8 cellular contexts compared by ENCODE assay signal in the genomic region with DNA sequence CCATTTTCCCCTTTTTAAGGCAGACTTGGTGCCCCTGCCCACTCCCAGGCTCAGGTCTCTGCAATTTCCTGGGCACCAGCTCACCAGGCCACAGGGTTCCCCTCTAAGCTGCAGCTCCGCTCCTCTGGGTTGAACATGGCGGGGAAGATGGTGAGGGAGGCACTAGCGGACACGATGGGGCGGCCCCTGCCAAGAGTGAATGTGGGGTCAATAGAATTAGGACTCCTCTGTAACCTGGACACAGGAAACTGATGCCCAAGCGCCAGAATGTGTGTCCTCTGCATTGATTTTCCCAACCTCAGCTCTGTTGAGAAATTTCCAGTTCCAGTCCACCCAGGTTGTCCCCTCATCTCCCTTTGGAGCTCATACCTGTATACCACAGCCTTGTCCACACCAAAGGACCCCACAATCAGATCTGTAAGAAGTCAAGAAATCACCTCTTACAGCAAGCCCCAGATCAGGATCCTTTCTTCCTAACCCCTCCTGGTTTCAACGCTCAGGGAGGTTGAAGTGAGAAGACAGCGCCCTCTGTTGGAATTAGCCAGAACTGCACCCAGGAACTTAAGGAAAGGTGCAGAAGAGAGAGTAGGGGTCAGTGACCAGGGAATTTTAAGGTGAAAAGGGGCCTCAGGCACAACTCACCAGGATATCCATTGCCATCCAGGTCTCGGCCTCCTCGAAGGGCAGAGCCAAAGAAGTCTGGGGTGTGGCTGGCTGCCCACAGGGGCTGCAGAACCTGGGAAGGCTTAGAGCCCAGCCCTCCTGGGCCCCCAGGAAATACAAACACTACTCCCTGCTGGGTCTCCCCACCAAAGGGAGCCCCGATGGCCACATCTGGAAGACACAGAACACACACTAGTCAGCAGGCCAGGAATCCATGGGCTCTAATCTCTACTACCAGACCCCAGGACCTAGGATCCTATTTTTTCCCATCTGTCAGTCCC. TPM values are rescaled to one million over a fixed set of nuclear protein-coding genes. Genes with fewer than 3 reads are reported as not detected.
DNase-seq lines count a peak whose midpoint lies in the region; TF ChIP-seq lines count a peak whose summit lies in the region.

No MANE protein-coding gene starts in this region.

- H3K9me3 ChIP-seq in A673 (ENCODE audit: low read depth, low read length, poor library complexity, severe bottlenecking) = no peaks in the 10 kb centered on the region

- no peaks in the 10 kb centered on the region for H3K4me1 ChIP-seq in A673 (ENCODE audit: insufficient read depth, low read length, poor library complexity, severe bottlenecking)

- TF ChIP-seq CTCF in A673 (conservative IDR thresholded peaks at IDR 0.05; ENCODE audit: low read depth, low read length) = peak; percentile 99
- TF ChIP-seq CTCF in GM12801 (IDR thresholded peaks at IDR 0.05; ENCODE audit: extremely low read depth, insufficient read length) = peak; percentile 61
- TF ChIP-seq CTCF in fibroblast of the aortic adventitia (IDR thresholded peaks at IDR 0.05; ENCODE audit: insufficient read depth, low read length) = peak; percentile 98

- DNase-seq in A673 (ENCODE audit: low spot score) (peak; percentile 73), NCI-H82 treated with DMSO at 0.1 percent for 48 hours (lab: John Stamatoyannopoulos, UW; ENCODE audit: unreplicated experiment) (peak; percentile 52), fibroblast of the aortic adventitia (ENCODE audit: low read depth) (peak; percentile 75), pulmonary artery endothelial cell (ENCODE audit: low read depth, low spot score) (peak; percentile 48), cortex of kidney (lab: John Stamatoyannopoulos, UW) (no peak), DMS79 treated with DMSO at 0.1 percent for 48 hours (lab: John Stamatoyannopoulos, UW) (no peak)
- peak; percentile 74 to 78 for DNase-seq in activated T-cell treated with anti-CD3 and anti-CD28 coated beads, Interleukin-2, amount 50 U/mL, for 48 hours

- POLR2A ChIA-PET in A673 (lab: Charles Lee; ENCODE audit: low non-redundant PET) = no interaction called here

- no peaks in the 10 kb centered on the region for H3K27me3 ChIP-seq in A673 (replicated peaks; ENCODE audit: insufficient read depth, low read depth, low read length, poor library complexity)

- H3K36me3 ChIP-seq in A673 (ENCODE audit: insufficient read depth, low read length, poor library complexity, severe bottlenecking) = peaks cover 97% of the 10 kb centered on the region

- H3K4me3 ChIP-seq in A673 (ENCODE audit: low read depth, low read length, poor library complexity, severe bottlenecking) = no peak overlapping the region
- H3K4me3 ChIP-seq in fibroblast of the aortic adventitia (ENCODE audit: low read depth, low read length) = no peak overlapping the region

- peak overlapping the region; percentile 59 for H3K27ac ChIP-seq in A673 (ENCODE audit: low read depth, low read length, poor library complexity, severe bottlenecking)

- no TSS peak for BruUV-seq in A673 (replicated peaks; lab: Mats Ljungman, UMichigan)

- CTCF ChIA-PET in A673 (lab: Charles Lee) = interaction anchor here (1.0 kb wide), 2 partner anchors 11 to 87 kb away, joined by 3 to 4 read pairs; no protein-coding TSS in a partner anchor

- intact Hi-C loops in A673 (cut with micrococcal nuclease; ENCODE audit: unreplicated experiment) = no loop called here

RNA-seq across cellular contexts. Expression of gene ITGA5, which starts 14.7 kb away (rescaled TPM):
- total RNA-seq in A673 (2021) = 96.8 and 108 TPM in 2 replicates
- 51.1 and 239 TPM in 2 replicates for total RNA-seq in fibroblast of the aortic adventitia (ENCODE audit: low replicate concordance)
- total RNA-seq in pulmonary artery endothelial cell = 848 and 1,153 TPM in 2 replicates

RNA-seq across cellular contexts. Expression of gene ZNF385A, which starts 19.8 kb away (rescaled TPM):
- 17.5 and 26.8 TPM in 2 replicates for total RNA-seq in A673 (2021)
- 0.99 and 1.6 TPM in 2 replicates for total RNA-seq in fibroblast of the aortic adventitia (ENCODE audit: low replicate concordance)
- 0.74 and 0.79 TPM in 2 replicates for total RNA-seq in pulmonary artery endothelial cell

RNA-seq across cellular contexts. Expression of gene GPR84, which starts 40.0 kb away (rescaled TPM):
- total RNA-seq in A673 (2021) (not detected in 2 replicates), fibroblast of the aortic adventitia (ENCODE audit: low replicate concordance) (not detected in 2 replicates), pulmonary artery endothelial cell (not detected in 2 replicates)

Comparison
In these comparisons a context has a peak if more than half of its experiments do, and no peak if none do; other contexts are left out.
1. DNase-seq: peak in A673 (single experiment), NCI-H82 treated with DMSO at 0.1 percent for 48 hours (single experiment), activated T-cell treated with anti-CD3 and anti-CD28 coated beads, Interleukin-2, amount 50 U/mL, for 48 hours (2 of 2), fibroblast of the aortic adventitia (single experiment) and pulmonary artery endothelial cell (single experiment); none in cortex of kidney (single experiment) and DMS79 treated with DMSO at 0.1 percent for 48 hours (single experiment).
2. Peak in every context shown above with its lines, with median percentiles within 50 percentile points of each other: CTCF ChIP-seq.